22 cellular contexts compared by ENCODE assay signal in the genomic region with DNA sequence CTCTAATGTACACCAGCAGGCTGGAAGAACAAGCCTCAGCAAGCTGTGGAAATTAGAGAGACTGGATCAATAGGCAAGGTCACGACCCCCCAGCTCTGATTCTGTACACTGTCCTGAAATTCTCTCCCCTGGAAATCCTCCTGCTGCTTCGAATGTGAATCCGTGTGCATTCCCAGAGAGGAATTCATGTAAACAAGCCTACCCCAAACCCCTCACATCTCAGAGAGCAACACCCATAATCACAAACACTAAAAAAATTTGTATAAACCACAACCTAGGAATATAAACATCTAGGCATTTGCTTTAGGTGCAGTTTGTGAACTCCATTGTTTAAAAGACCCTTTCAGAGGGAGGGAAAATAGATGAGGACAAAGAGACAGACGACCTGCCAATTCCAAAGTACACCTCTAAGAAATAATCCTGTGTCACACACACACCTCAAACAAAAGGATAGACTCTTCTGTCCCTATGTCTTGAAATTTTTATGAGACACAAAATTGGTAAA.
"Had no signal": no experiment of that assay in that cellular context is flagged by ENCODE, and none has a peak within 500 bp of the region (broad histone marks: within the 10 kb centered on the region; RNA-seq: fewer than 3 reads in every experiment).

No MANE protein-coding gene starts in this region.

- H3K4me3 Mint-ChIP-seq: naive B cell; nephron; stimulated activated effector memory CD8-positive, alpha-beta T cell treated with anti-CD3 and anti-CD28 coated beads, Interleukin-12 subunit alpha, Interleukin-12 subunit beta, amount 100 ng/mL, for 72 hours; stimulated activated naive CD8-positive, alpha-beta T cell treated with anti-CD3 and anti-CD28 coated beads, Interleukin-15, amount 100 ng/mL, for 72 hours had no signal

- H3K4me1 Mint-ChIP-seq: naive B cell; stimulated activated effector memory CD8-positive, alpha-beta T cell treated with anti-CD3 and anti-CD28 coated beads, Interleukin-12 subunit alpha, Interleukin-12 subunit beta, amount 100 ng/mL, for 72 hours; stimulated activated naive CD8-positive, alpha-beta T cell treated with anti-CD3 and anti-CD28 coated beads, Interleukin-15, amount 100 ng/mL, for 72 hours had no signal

- H3K4me3 ChIP-seq: heart right ventricle, left ventricle myocardium inferior, lung, smooth muscle cell, testis, tibial nerve had no signal

- H3K27ac ChIP-seq: heart right ventricle, left ventricle myocardium inferior, testis, tibial nerve had no signal

- H3K4me1 ChIP-seq: heart right ventricle, left ventricle myocardium inferior, testis had no signal

- ATAC-seq: esophagus mucosa; heart right ventricle; right cardiac atrium; stimulated activated effector memory CD8-positive, alpha-beta T cell treated with anti-CD3 and anti-CD28 coated beads, Interleukin-12 subunit alpha, Interleukin-12 subunit beta, amount 100 ng/mL, for 72 hours; stimulated activated naive CD8-positive, alpha-beta T cell treated with anti-CD3 and anti-CD28 coated beads, Interleukin-15, amount 100 ng/mL, for 72 hours had no signal

- H3K27ac Mint-ChIP-seq: naive B cell; nephron; stimulated activated effector memory CD8-positive, alpha-beta T cell treated with anti-CD3 and anti-CD28 coated beads, Interleukin-12 subunit alpha, Interleukin-12 subunit beta, amount 100 ng/mL, for 72 hours; stimulated activated naive CD8-positive, alpha-beta T cell treated with anti-CD3 and anti-CD28 coated beads, Interleukin-15, amount 100 ng/mL, for 72 hours had no signal

- H3K27me3 Mint-ChIP-seq: stimulated activated naive CD8-positive, alpha-beta T cell treated with anti-CD3 and anti-CD28 coated beads, Interleukin-15, amount 100 ng/mL, for 72 hours had no signal

- DNase-seq: effector memory CD4-positive, alpha-beta T cell; heart right ventricle; hypothalamus; islet precursor cell; left ventricle myocardium inferior; mesenchymal stem cell; midbrain; naive B cell; posterior cingulate gyrus; right cardiac atrium; stimulated activated CD4-positive, alpha-beta T cell treated with anti-CD3 and anti-CD28 coated beads, Interleukin-2, amount 100 ng/mL, for 48 hours; stimulated activated CD8-positive, alpha-beta memory T cell treated with anti-CD3 and anti-CD28 coated beads, Interleukin-4, amount 100 ng/mL, for 48 hours; stimulated activated naive CD8-positive, alpha-beta T cell treated with anti-CD3 and anti-CD28 coated beads, Interleukin-15, amount 100 ng/mL, for 72 hours; testis had no signal

- H3K27me3 ChIP-seq: testis, tibial nerve had no signal

- H3K36me3 Mint-ChIP-seq: naive B cell; stimulated activated effector memory CD8-positive, alpha-beta T cell treated with anti-CD3 and anti-CD28 coated beads, Interleukin-12 subunit alpha, Interleukin-12 subunit beta, amount 100 ng/mL, for 72 hours had no signal

- FAIRE-seq: endometrium, frontal cortex had no signal

- H3K9me3 Mint-ChIP-seq: nephron; stimulated activated naive CD8-positive, alpha-beta T cell treated with anti-CD3 and anti-CD28 coated beads, Interleukin-15, amount 100 ng/mL, for 72 hours had no signal

- H3K4me2 ChIP-seq: smooth muscle cell had no signal

- H3K36me3 ChIP-seq: heart right ventricle, left ventricle myocardium inferior, tibial nerve had no signal

- H3K9me3 ChIP-seq: heart right ventricle, left ventricle myocardium inferior, testis, tibial nerve had no signal
